Comparison of ENCODE assay signal across 11 cellular contexts in the genomic region with DNA sequence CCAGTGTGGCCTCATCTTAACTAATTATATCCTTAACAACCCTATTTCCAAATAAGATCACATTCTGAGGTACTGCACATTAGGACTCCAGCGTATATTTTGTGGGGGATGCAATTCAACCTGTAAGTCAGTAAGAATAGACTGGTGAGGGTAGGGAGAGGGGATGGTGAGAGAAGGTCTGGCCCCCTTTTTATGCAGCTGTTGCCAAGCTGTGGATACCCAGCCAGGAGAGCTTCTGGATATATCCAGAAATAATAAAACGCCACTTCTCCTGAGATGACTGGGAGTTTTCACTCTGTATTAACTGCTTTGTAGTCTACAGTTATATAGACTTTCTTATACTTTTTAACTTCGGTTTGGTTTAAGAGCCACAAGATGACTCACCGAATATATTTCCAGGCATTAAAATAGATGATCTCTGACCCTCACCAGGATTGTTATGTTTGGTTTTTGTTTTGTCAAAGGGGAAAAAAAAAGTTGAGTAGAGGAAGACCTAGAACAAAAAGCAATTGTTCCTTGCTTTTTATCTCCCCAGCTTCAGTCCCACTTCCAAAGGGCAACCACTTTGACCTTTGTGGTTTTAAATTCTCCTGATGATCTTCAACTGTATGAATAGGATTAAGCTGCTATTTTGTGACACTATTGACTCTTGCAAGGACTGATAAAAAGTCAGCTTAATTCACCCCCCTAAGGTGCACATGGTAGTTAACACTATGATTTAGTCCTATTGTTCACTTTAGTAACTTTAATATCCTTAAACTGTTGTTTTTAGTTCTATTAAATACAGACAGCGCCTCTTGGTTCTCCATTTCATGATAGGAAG. TPM values are rescaled to one million over a fixed set of nuclear protein-coding genes. Genes with fewer than 3 reads are reported as not detected.
DNase-seq lines count a peak whose midpoint lies in the region; ATAC-seq and TF ChIP-seq lines count a peak whose summit lies in the region.
"Had no signal": no experiment of that assay in that cellular context is flagged by ENCODE, and none has a peak within 500 bp of the region (broad histone marks: within the 10 kb centered on the region; RNA-seq: fewer than 3 reads in every experiment).

No MANE protein-coding gene starts in this region.

- in situ Hi-C loops in HAP-1 (cut with MboI; ENCODE audit: low sequenced_read_pairs): no loop called here

- H3K36me3 Mint-ChIP-seq in WTC11: peaks cover 7% of the 10 kb centered on the region
- peaks cover 10% of the 10 kb centered on the region for H3K36me3 Mint-ChIP-seq in activated CD8-positive, alpha-beta memory T cell treated with anti-CD3 and anti-CD28 coated beads, Interleukin-2, amount 10 ng/mL, durations not matched to agents 7 days and 5 days

- H3K27ac Mint-ChIP-seq in WTC11: no peak overlapping the region
- no peak overlapping the region for H3K27ac Mint-ChIP-seq in activated CD8-positive, alpha-beta memory T cell treated with anti-CD3 and anti-CD28 coated beads, Interleukin-2, amount 10 ng/mL, durations not matched to agents 7 days and 5 days

- H3K9me3 ChIP-seq in HAP-1: peaks cover 4% of the 10 kb centered on the region; the same call in 1 of the 2 replicates

- peaks cover 3% of the 10 kb centered on the region for H3K36me3 ChIP-seq in HAP-1 (replicated peaks)

- H3K27me3 Mint-ChIP-seq in WTC11 (ENCODE audit: low read depth): peaks cover 14% of the 10 kb centered on the region
- H3K27me3 Mint-ChIP-seq in activated CD8-positive, alpha-beta memory T cell treated with anti-CD3 and anti-CD28 coated beads, Interleukin-2, amount 10 ng/mL, durations not matched to agents 7 days and 5 days: peaks cover 12% of the 10 kb centered on the region

- H3K27me3 ChIP-seq in HAP-1 (ENCODE audit: low read depth): peaks cover 62% of the 10 kb centered on the region

- peaks cover 4% of the 10 kb centered on the region for H3K9me3 Mint-ChIP-seq in WTC11
- H3K9me3 Mint-ChIP-seq in activated CD8-positive, alpha-beta memory T cell treated with anti-CD3 and anti-CD28 coated beads, Interleukin-2, amount 10 ng/mL, durations not matched to agents 7 days and 5 days (ENCODE audit: low read depth): no peaks in the 10 kb centered on the region

- CTCF ChIA-PET in WTC11 (lab: Charles Lee): interaction anchor here (0.9 to 1.0 kb wide), 2 partner anchors 20 to 160 kb away, joined by 3 to 4 read pairs; no protein-coding TSS in a partner anchor
- CTCF ChIA-PET in activated CD8-positive, alpha-beta memory T cell treated with anti-CD3 and anti-CD28 coated beads, Interleukin-2, amount 10 ng/mL, durations not matched to agents 7 days and 5 days (lab: Charles Lee): no interaction called here

- H3K4me1 Mint-ChIP-seq in WTC11: peaks cover 25% of the 10 kb centered on the region
- peaks cover 33% of the 10 kb centered on the region for H3K4me1 Mint-ChIP-seq in activated CD8-positive, alpha-beta memory T cell treated with anti-CD3 and anti-CD28 coated beads, Interleukin-2, amount 10 ng/mL, durations not matched to agents 7 days and 5 days

- H3K4me3 ChIP-seq in HAP-1 (no peak overlapping the region), fibroblast of the aortic adventitia (ENCODE audit: low read depth, low read length) (no peak overlapping the region)
- H3K4me3 ChIP-seq: SK-N-MC had no signal

- H3K4me3 Mint-ChIP-seq in WTC11: no peak overlapping the region
- H3K4me3 Mint-ChIP-seq in activated CD8-positive, alpha-beta memory T cell treated with anti-CD3 and anti-CD28 coated beads, Interleukin-2, amount 10 ng/mL, durations not matched to agents 7 days and 5 days: no peak overlapping the region

- POLR2A ChIA-PET in WTC11 (lab: Charles Lee): interaction anchor here (0.6 kb wide), 1 partner anchor 35 kb away, joined by 4 read pairs; no protein-coding TSS in a partner anchor

- TF ChIP-seq CTCF in fibroblast of the aortic adventitia (IDR thresholded peaks at IDR 0.05; ENCODE audit: insufficient read depth, low read length) (no peak), WTC11 (IDR thresholded peaks at IDR 0.05) (no peak)

- ATAC-seq in GM21576 (IDR thresholded peaks at IDR 0.05; ENCODE audit: unreplicated experiment) (no peak), WTC11 (no peak), HG02588 (IDR thresholded peaks at IDR 0.05; ENCODE audit: unreplicated experiment) (no peak)
- no peak for ATAC-seq in activated CD8-positive, alpha-beta memory T cell treated with anti-CD3 and anti-CD28 coated beads, Interleukin-2, amount 10 ng/mL, durations not matched to agents 7 days and 5 days

- peaks cover 9% of the 10 kb centered on the region for H3K4me1 ChIP-seq in HAP-1

- DNase-seq in HAP-1 (ENCODE audit: low spot score in 2 of 2): peak; percentile 39 to 88
- DNase-seq in SW480 (ENCODE audit: low spot score): peak; percentile 96
- peak; percentile 64 for DNase-seq in fibroblast of the aortic adventitia (ENCODE audit: low read depth)
- peak; percentile 57 for DNase-seq in pons (ENCODE audit: low spot score)
- no peak for DNase-seq in WTC11 (ENCODE audit: low spot score)
- DNase-seq in activated CD8-positive, alpha-beta memory T cell treated with anti-CD3 and anti-CD28 coated beads, Interleukin-2, amount 10 ng/mL, durations not matched to agents 7 days and 5 days: no peak
- DNase-seq: Calu3, NCI-H2107 had no signal

TF ChIP-seq in WTC11, 78 proteins besides CTCF, POLR2A, EP300 and RAD21 (continues in another document):
- TF ChIP-seq NR2C2 (CRISPR knock-in tag; IDR thresholded peaks at IDR 0.05) (no peak), MYBL2 (CRISPR knock-in tag; IDR thresholded peaks at IDR 0.05) (no peak), JAZF1 (CRISPR knock-in tag; IDR thresholded peaks at IDR 0.05) (no peak), ARID4B (CRISPR knock-in tag; IDR thresholded peaks at IDR 0.05; ENCODE audit: borderline replicate concordance) (no peak), SOX15 (CRISPR knock-in tag; IDR thresholded peaks at IDR 0.05) (no peak), ZBTB43 (CRISPR knock-in tag; IDR thresholded peaks at IDR 0.05) (no peak), ZNF263 (CRISPR knock-in tag; IDR thresholded peaks at IDR 0.05; ENCODE audit: low read depth) (no peak)
- TF ChIP-seq, protein P1, sequence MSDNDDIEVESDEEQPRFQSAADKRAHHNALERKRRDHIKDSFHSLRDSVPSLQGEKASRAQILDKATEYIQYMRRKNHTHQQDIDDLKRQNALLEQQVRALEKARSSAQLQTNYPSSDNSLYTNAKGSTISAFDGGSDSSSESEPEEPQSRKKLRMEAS (CRISPR knock-in tag; IDR thresholded peaks at IDR 0.05): no peak
- TF ChIP-seq, protein P2, sequence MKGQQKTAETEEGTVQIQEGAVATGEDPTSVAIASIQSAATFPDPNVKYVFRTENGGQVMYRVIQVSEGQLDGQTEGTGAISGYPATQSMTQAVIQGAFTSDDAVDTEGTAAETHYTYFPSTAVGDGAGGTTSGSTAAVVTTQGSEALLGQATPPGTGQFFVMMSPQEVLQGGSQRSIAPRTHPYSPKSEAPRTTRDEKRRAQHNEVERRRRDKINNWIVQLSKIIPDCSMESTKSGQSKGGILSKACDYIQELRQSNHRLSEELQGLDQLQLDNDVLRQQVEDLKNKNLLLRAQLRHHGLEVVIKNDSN (CRISPR knock-in tag; IDR thresholded peaks at IDR 0.05): no peak

RNA-seq across cellular contexts. Expression of gene NEK3, which starts 3.1 kb away (rescaled TPM):
- total RNA-seq in fibroblast of the aortic adventitia (ENCODE audit: low replicate concordance): 12.3 and 33.9 TPM in 2 replicates
- 27.8 to 33.3 TPM (median 30.0 TPM) in 3 replicates for total RNA-seq in WTC11 (2021)
- 1 to 10 TPM; 2.6 to 2.8 TPM for total RNA-seq in activated CD8-positive, alpha-beta memory T cell treated with anti-CD3 and anti-CD28 coated beads, Interleukin-2, amount 10 ng/mL, durations not matched to agents 7 days and 5 days

RNA-seq across cellular contexts. Expression of gene NEK5, which starts 33.6 kb away (rescaled TPM):
- total RNA-seq in fibroblast of the aortic adventitia (ENCODE audit: low replicate concordance) (0.45 TPM in 1 of 2 replicates, not detected in the other), WTC11 (2021) (0.55 to 0.76 TPM (median 0.73 TPM) in 3 replicates)
- not detected for total RNA-seq in activated CD8-positive, alpha-beta memory T cell treated with anti-CD3 and anti-CD28 coated beads, Interleukin-2, amount 10 ng/mL, durations not matched to agents 7 days and 5 days

Comparison
In these comparisons a context has a peak if more than half of its experiments do, and no peak if none do; other contexts are left out.
1. DNase-seq: peak in HAP-1 (2 of 2), SW480 (single experiment), fibroblast of the aortic adventitia (single experiment) and pons (single experiment); none in WTC11 (single experiment) and activated CD8-positive, alpha-beta memory T cell treated with anti-CD3 and anti-CD28 coated beads, Interleukin-2, amount 10 ng/mL, durations not matched to agents 7 days and 5 days (single experiment).